ENCODE assay signal across 16 cellular contexts in genomic region chrX:135396109-135396508, GRCh38. TPM values are rescaled to one million over a fixed set of nuclear protein-coding genes. Genes with fewer than 3 reads are reported as not detected.
DNase-seq lines count a peak whose midpoint lies in the region; ATAC-seq, FAIRE-seq and TF ChIP-seq lines count a peak whose summit lies in the region.
"Had no signal": no experiment of that assay in that cellular context is flagged by ENCODE, and none has a peak within 500 bp of the region (broad histone marks: within the 10 kb centered on the region; RNA-seq: fewer than 3 reads in every experiment).

No MANE protein-coding gene starts in this region.

- 57 to 63% methylated on average over 4 of the region's 4 CpGs for WGBS in pancreas, 2 donors

- H3K36me3 ChIP-seq in bronchial epithelial cell (ENCODE audit: control insufficient read depth, insufficient read depth, low read length) = no peaks in the 10 kb centered on the region
- H3K36me3 ChIP-seq in pancreas = no peaks in the 10 kb centered on the region
- H3K36me3 ChIP-seq: right lobe of liver, tibial artery had no signal

- H3K27ac ChIP-seq in pancreas = no peak overlapping the region
- H3K27ac ChIP-seq: right lobe of liver, tibial artery had no signal

- ATAC-seq in pancreas (peak in 3 of 4 donors; percentile 53 to 61 (median 55)), GM18907 (IDR thresholded peaks at IDR 0.05; ENCODE audit: unreplicated experiment) (no peak)

- no peaks in the 10 kb centered on the region for H3K27me3 ChIP-seq in bronchial epithelial cell (ENCODE audit: control insufficient read depth, insufficient read depth, low read length)
- no peaks in the 10 kb centered on the region for H3K27me3 ChIP-seq in pancreas
- H3K27me3 ChIP-seq: right lobe of liver, tibial artery had no signal

- intact Hi-C loops in pancreas (cut with DNase I) = no loop called here

- TF ChIP-seq CTCF in LNCaP clone FGC (IDR thresholded peaks at IDR 0.05; ENCODE audit: control insufficient read depth, extremely low read depth, insufficient read depth) = no peak
- TF ChIP-seq CTCF in bronchial epithelial cell (IDR thresholded peaks at IDR 0.05; ENCODE audit: insufficient read depth, low read length, severe bottlenecking) = no peak
- no peak for TF ChIP-seq CTCF in pancreas (IDR thresholded peaks at IDR 0.05)

- no peaks in the 10 kb centered on the region for H3K9me3 ChIP-seq in pancreas
- H3K9me3 ChIP-seq: right lobe of liver, tibial artery had no signal

- no peaks in the 10 kb centered on the region for H3K4me1 ChIP-seq in pancreas
- H3K4me1 ChIP-seq: right lobe of liver, tibial artery had no signal

- DNase-seq in NCI-H748 (lab: John Stamatoyannopoulos, UW; ENCODE audit: unreplicated experiment) (peak; percentile 22), NCI-H748 treated with DMSO at 0.1 percent for 48 hours (lab: John Stamatoyannopoulos, UW) (no peak), LNCaP clone FGC (ENCODE audit: low read depth) (peak; percentile 61), bronchial epithelial cell (ENCODE audit: low read depth) (peak; percentile 80), pancreas (peak in 1 of 6 donors; percentile 12), CD1c-positive myeloid dendritic cell (ENCODE audit: extremely low spot score) (no peak), putamen (ENCODE audit: low spot score) (no peak)
- DNase-seq: activated CD4-positive, CD25-positive, alpha-beta regulatory T cell; activated naive CD4-positive, alpha-beta T cell treated with anti-CD3 and anti-CD28 coated beads, Interleukin-2, amount 10 ng/mL, durations not matched to agents 7 days and 5 days; effector CD4-positive, alpha-beta T cell; NCI-H526 treated with DMSO at 0.1 percent for 48 hours; right lobe of liver; stimulated activated CD4-positive, alpha-beta T cell treated with anti-CD3 and anti-CD28 coated beads, Interleukin-2, amount 100 ng/mL, for 48 hours; stimulated activated CD8-positive, alpha-beta memory T cell treated with anti-CD3 and anti-CD28 coated beads, Interleukin-4, amount 100 ng/mL, for 48 hours; tibial artery had no signal

- FAIRE-seq in bronchial epithelial cell (lab: Jason Lieb, UNC) (no peak), pancreas (lab: Jason Lieb, UNC) (no peak)

- H3K4me3 ChIP-seq in LNCaP clone FGC (ENCODE audit: low read depth, low read length) (no peak overlapping the region), bronchial epithelial cell (ENCODE audit: low read depth, low read length) (no peak overlapping the region), pancreas (no peak overlapping the region)
- H3K4me3 ChIP-seq: right lobe of liver, tibial artery had no signal

RNA-seq across cellular contexts. Expression of gene SMIM10L2A, which starts 25.6 kb away (rescaled TPM):
- total RNA-seq in bronchial epithelial cell (2.1 and 3.8 TPM in 2 replicates), pancreas (1 to 10 TPM; 1.3 to 2.3 (median 1.6) TPM)
- polyA plus RNA-seq in pancreas = 1 to 10 TPM; 1.3 to 1.6 TPM

RNA-seq across cellular contexts. Expression of gene ZNF449, which starts 51.5 kb away (rescaled TPM):
- total RNA-seq in bronchial epithelial cell = 4.7 and 7.6 TPM in 2 replicates
- total RNA-seq in pancreas = 1 to 10 TPM; 2.4 to 5.7 (median 3.5) TPM
- 1 to 10 TPM; 3.1 to 9.6 TPM for polyA plus RNA-seq in pancreas

RNA-seq across cellular contexts. Expression of gene ZNF75D, which starts 52.2 kb away (rescaled TPM):
- 3.7 and 5.4 TPM in 2 replicates for total RNA-seq in bronchial epithelial cell
- total RNA-seq in pancreas = 1 to 10 TPM; 4.4 to 6.4 (median 4.7) TPM
- polyA plus RNA-seq in pancreas = 10 to 100 TPM in 1 of 2 donors, 1 to 10 TPM in 1; 8.1 to 10.3 TPM

Comparison
In these comparisons a context has a peak if more than half of its experiments do, and no peak if none do; other contexts are left out.
1. DNase-seq: peak in NCI-H748 (single experiment), LNCaP clone FGC (single experiment) and bronchial epithelial cell (single experiment); none in NCI-H748 treated with DMSO at 0.1 percent for 48 hours (single experiment), CD1c-positive myeloid dendritic cell (single experiment) and putamen (single experiment).